8 cellular contexts compared by ENCODE assay signal in genomic region chr21:42009018-42009830, GRCh38. TPM values are rescaled to one million over a fixed set of nuclear protein-coding genes. Genes with fewer than 3 reads are reported as not detected.
DNase-seq lines count a peak whose midpoint lies in the region; ATAC-seq and TF ChIP-seq lines count a peak whose summit lies in the region.

No MANE protein-coding gene starts in this region.

- peaks cover 38% of the 10 kb centered on the region for H3K4me1 Mint-ChIP-seq in CD4-positive, alpha-beta T cell (ENCODE audit: low read depth)

- no peaks in the 10 kb centered on the region for H3K27me3 Mint-ChIP-seq in CD4-positive, alpha-beta T cell

- WGBS in sigmoid colon, 2 donors: 1% methylated on average over 86 of the region's 86 CpGs

- peaks cover 31% of the 10 kb centered on the region for H3K36me3 Mint-ChIP-seq in CD4-positive, alpha-beta T cell (ENCODE audit: low read depth)

- H3K36me3 ChIP-seq in sigmoid colon: no peaks in the 10 kb centered on the region

- peaks cover 0 to 16% (median 8%) of the 10 kb centered on the region in 4 donors for H3K4me1 ChIP-seq in sigmoid colon

- ATAC-seq in CD4-positive, alpha-beta T cell (ENCODE audit: poor library complexity): no peak
- ATAC-seq in HG03521 (IDR thresholded peaks at IDR 0.05; ENCODE audit: unreplicated experiment): peak; percentile 6

- no peaks in the 10 kb centered on the region for H3K27me3 ChIP-seq in CD4-positive, alpha-beta T cell (ENCODE audit: control insufficient read depth, insufficient read depth, low read length)
- H3K27me3 ChIP-seq in sigmoid colon: no peaks in the 10 kb centered on the region

- peak; percentile 4 to 49 (median 20) for DNase-seq in CD4-positive, alpha-beta T cell
- DNase-seq in GM19238 (ENCODE audit: insufficient read length, low spot score) (peak; percentile 25), T follicular helper cell (ENCODE audit: low read depth) (peak; percentile 18), anterior cingulate cortex (lab: John Stamatoyannopoulos, UW) (peak in 31 of 58 donors; percentile 17 to 77 (median 58)), hypothalamus (lab: John Stamatoyannopoulos, UW) (peak in 31 of 51 donors; percentile 24 to 78 (median 60)), sigmoid colon (peak; percentile 81), mesenteric fat pad (ENCODE audit: low spot score) (no peak)

- no peak for TF ChIP-seq POLR2A in sigmoid colon (IDR thresholded peaks at IDR 0.05)

- no peaks in the 10 kb centered on the region for H3K9me3 ChIP-seq in CD4-positive, alpha-beta T cell (ENCODE audit: control insufficient read depth, low read length)
- H3K9me3 ChIP-seq in sigmoid colon: no peaks in the 10 kb centered on the region

- intact Hi-C loops in CD4-positive, alpha-beta T cell (cut with DNase I, micrococcal nuclease): loop anchor here (2.0 to 10.0 kb wide), 3 partner anchors 100 to 130 kb away; partner anchors contain the start of gene PRDM15 (in 1 of the 2)
- intact Hi-C loops in sigmoid colon (cut with DNase I): loop anchor here (5.0 kb wide), 1 partner anchor 108 kb away; no protein-coding TSS in a partner anchor

- H3K27ac Mint-ChIP-seq in CD4-positive, alpha-beta T cell: peak overlapping the region; percentile 99

- no peaks in the 10 kb centered on the region for H3K9me3 Mint-ChIP-seq in CD4-positive, alpha-beta T cell

- H3K27ac ChIP-seq in CD4-positive, alpha-beta T cell (ENCODE audit: low read depth, low read length): peak overlapping the region; percentile 91
- H3K27ac ChIP-seq in sigmoid colon: peak overlapping the region; percentile 95 to 99 (median 97)

- POLR2A ChIA-PET in CD4-positive, alpha-beta T cell (lab: Charles Lee): interaction anchor here (0.8 to 5.8 kb wide), 11 partner anchors 15 to 883 kb away, joined by 3 to 88 read pairs (median 3); partner anchors contain the start of gene UBASH3A

- peak overlapping the region; percentile 89 for H3K4me3 Mint-ChIP-seq in CD4-positive, alpha-beta T cell

- CTCF ChIA-PET in CD4-positive, alpha-beta T cell (lab: Charles Lee): interaction anchor here (0.7 to 4.4 kb wide), 2 partner anchors 99 to 960 kb away, joined by 4 to 25 read pairs; no protein-coding TSS in a partner anchor

- no peak for TF ChIP-seq EP300 in sigmoid colon (IDR thresholded peaks at IDR 0.05)

- peak; percentile 27 for TF ChIP-seq CTCF in CD4-positive, alpha-beta T cell (IDR thresholded peaks at IDR 0.05)
- peak in 2 of 4 experiments; percentile 28 to 31 for TF ChIP-seq CTCF in sigmoid colon (IDR thresholded peaks at IDR 0.05)

- peak overlapping the region; percentile 70 to 90 (median 81) for H3K4me3 ChIP-seq in sigmoid colon

RNA-seq across cellular contexts. Expression of gene ZBTB21, which starts 0.9 kb away (rescaled TPM):
- 100 to 1,000 TPM; 132 to 139 TPM for total RNA-seq in CD4-positive, alpha-beta T cell
- total RNA-seq in sigmoid colon: 10 to 100 TPM in 1 of 4 donors, 1 to 10 TPM in 3; 6.9 to 14.7 (median 7.7) TPM
- 1 to 10 TPM; 1.8 to 2.9 (median 2.8) TPM for polyA plus RNA-seq in sigmoid colon
- 19.8 TPM for total RNA-seq in mesenteric fat pad

RNA-seq across cellular contexts. Expression of gene C2CD2, which starts 55.4 kb away (rescaled TPM):
- total RNA-seq in CD4-positive, alpha-beta T cell: 1 to 10 TPM; 8.2 to 8.8 TPM
- total RNA-seq in sigmoid colon (10 to 100 TPM; 19.0 to 45.1 (median 22.2) TPM), mesenteric fat pad (125 TPM)
- polyA plus RNA-seq in sigmoid colon: 1 to 10 TPM; 1.8 to 8.3 (median 3.7) TPM
